13 cellular contexts compared by ENCODE assay signal in genomic region chr6:89793586-89793985, GRCh38. TPM values are rescaled to one million over a fixed set of nuclear protein-coding genes. Genes with fewer than 3 reads are reported as not detected.
DNase-seq lines count a peak whose midpoint lies in the region; ATAC-seq and TF ChIP-seq lines count a peak whose summit lies in the region.
"Had no signal": no experiment of that assay in that cellular context is flagged by ENCODE, and none has a peak within 500 bp of the region (broad histone marks: within the 10 kb centered on the region; RNA-seq: fewer than 3 reads in every experiment).

No MANE protein-coding gene starts in this region.

- H4K20me1 ChIP-seq in GM23338 (replicated peaks; ENCODE audit: insufficient read depth): peaks cover 45% of the 10 kb centered on the region

- no peak for DNase-seq in CD8-positive, alpha-beta T cell
- DNase-seq in GM23338 (ENCODE audit: low spot score) (no peak), iris pigment epithelial cell (ENCODE audit: low read depth) (peak; percentile 6), AG08395 (ENCODE audit: low spot score) (no peak), trophoblast cell (no peak)
- no peak for DNase-seq in stimulated activated CD4-positive, alpha-beta T cell treated with anti-CD3 and anti-CD28 coated beads, Interleukin-4, amount 100 ng/mL, for 24 hours
- DNase-seq: activated B cell treated with CpG ODN at 0.5 μM for 24 hours, cerebellar nuclear complex, NCI-H1436 had no signal

- no peak overlapping the region for H3K4me3 Mint-ChIP-seq in CD8-positive, alpha-beta T cell
- no peak overlapping the region for H3K4me3 Mint-ChIP-seq in GM23338
- H3K4me3 Mint-ChIP-seq in activated T-helper 17 cell treated with anti-CD3 and anti-CD28 coated beads, Interleukin-2, amount 50 U/mL, for 72 hours: peak overlapping the region; percentile 68
- H3K4me3 Mint-ChIP-seq: neural crest cell had no signal

- POLR2A ChIA-PET in CD8-positive, alpha-beta T cell (lab: Charles Lee): interaction anchor here (1.6 kb wide), 1 partner anchor 9 kb away, joined by 4 read pairs; no protein-coding TSS in a partner anchor

- no peak overlapping the region for H3K9ac ChIP-seq in trophoblast cell (ENCODE audit: low read length)

- WGBS in trophoblast cell (ENCODE audit: extremely low coverage, insufficient coverage, insufficient read length): no CpG with 5 or more reads among the region's 3 CpGs

- H3K27me3 Mint-ChIP-seq in CD8-positive, alpha-beta T cell (ENCODE audit: low read depth): no peaks in the 10 kb centered on the region
- peaks cover 8% of the 10 kb centered on the region for H3K27me3 Mint-ChIP-seq in GM23338 (ENCODE audit: insufficient read depth, low read depth, poor library complexity)
- no peaks in the 10 kb centered on the region for H3K27me3 Mint-ChIP-seq in activated T-helper 17 cell treated with anti-CD3 and anti-CD28 coated beads, Interleukin-2, amount 50 U/mL, for 72 hours
- H3K27me3 Mint-ChIP-seq: activated B cell treated with CpG ODN at 0.5 μM for 24 hours had no signal

- H2BK12ac ChIP-seq in trophoblast cell (ENCODE audit: low read length): no peak overlapping the region

- no peak overlapping the region for H2AK5ac ChIP-seq in trophoblast cell (ENCODE audit: low read length)

- no peaks in the 10 kb centered on the region; the same call in 1 of the 2 replicates for H3F3A ChIP-seq in GM23338 (replicated peaks; ENCODE audit: low read depth)

- no peaks in the 10 kb centered on the region for H3K27me3 ChIP-seq in CD8-positive, alpha-beta T cell (ENCODE audit: insufficient read depth, low read length)
- H3K27me3 ChIP-seq in GM23338 (ENCODE audit: insufficient read depth) (no peaks in the 10 kb centered on the region), trophoblast cell (ENCODE audit: insufficient read depth, low read length) (no peaks in the 10 kb centered on the region)
- H3K27me3 ChIP-seq: suprapubic skin had no signal

- H3K14ac ChIP-seq in trophoblast cell (ENCODE audit: low read length): no peak overlapping the region

- H2BK120ac ChIP-seq in trophoblast cell (ENCODE audit: insufficient read depth, low read length, poor library complexity): no peak overlapping the region

- no peaks in the 10 kb centered on the region for H3K9me2 ChIP-seq in GM23338 (ENCODE audit: insufficient read depth)

- H3K27ac ChIP-seq in CD8-positive, alpha-beta T cell (ENCODE audit: low read depth, low read length): no peak overlapping the region
- H3K27ac ChIP-seq in GM23338 (ENCODE audit: low read depth): no peak overlapping the region; the same call in 1 of the 2 replicates
- no peak overlapping the region for H3K27ac ChIP-seq in trophoblast cell (ENCODE audit: low read depth, low read length)
- H3K27ac ChIP-seq: epithelial cell of prostate, suprapubic skin had no signal

- H3K18ac ChIP-seq in trophoblast cell (ENCODE audit: low read length): no peak overlapping the region

- H3K27ac Mint-ChIP-seq in CD8-positive, alpha-beta T cell: peak overlapping the region; percentile 78
- H3K27ac Mint-ChIP-seq in GM23338: peak overlapping the region; percentile 61; the same call in 1 of the 2 replicates
- H3K27ac Mint-ChIP-seq in activated T-helper 17 cell treated with anti-CD3 and anti-CD28 coated beads, Interleukin-2, amount 50 U/mL, for 72 hours: peak overlapping the region; percentile 81

- no peaks in the 10 kb centered on the region for H3K9me3 ChIP-seq in CD8-positive, alpha-beta T cell (ENCODE audit: low read length)
- H3K9me3 ChIP-seq in trophoblast cell (ENCODE audit: insufficient read depth, low read depth, low read length): no peaks in the 10 kb centered on the region
- H3K9me3 ChIP-seq: suprapubic skin had no signal

- peaks cover 11% of the 10 kb centered on the region for H3K36me3 ChIP-seq in CD8-positive, alpha-beta T cell (ENCODE audit: insufficient read depth, low read length)
- H3K36me3 ChIP-seq in GM23338 (ENCODE audit: insufficient read depth): peaks cover 65% of the 10 kb centered on the region
- peaks cover 8 to 15% of the 10 kb centered on the region in 2 experiments for H3K36me3 ChIP-seq in trophoblast cell (ENCODE audit: control insufficient read depth in 1 of 2, insufficient read depth in 2 of 2, low read length in 2 of 2)

- H3K9me3 Mint-ChIP-seq in CD8-positive, alpha-beta T cell: no peaks in the 10 kb centered on the region
- no peaks in the 10 kb centered on the region for H3K9me3 Mint-ChIP-seq in GM23338
- H3K9me3 Mint-ChIP-seq in activated T-helper 17 cell treated with anti-CD3 and anti-CD28 coated beads, Interleukin-2, amount 50 U/mL, for 72 hours: no peaks in the 10 kb centered on the region
- H3K9me3 Mint-ChIP-seq: activated B cell treated with CpG ODN at 0.5 μM for 24 hours, neural crest cell had no signal

- peaks cover 95% of the 10 kb centered on the region for H3K79me2 ChIP-seq in GM23338 (replicated peaks; ENCODE audit: insufficient read depth)
- no peaks in the 10 kb centered on the region for H3K79me2 ChIP-seq in trophoblast cell (ENCODE audit: control insufficient read depth, insufficient read depth, low read length, poor library complexity)

- intact Hi-C loops in CD8-positive, alpha-beta T cell (cut with DNase I, micrococcal nuclease): no loop called here

- H3K4me2 ChIP-seq in GM23338 (no peak overlapping the region), trophoblast cell (ENCODE audit: low read length) (no peak overlapping the region)

- H4K91ac ChIP-seq in trophoblast cell (ENCODE audit: low read depth, low read length): no peak overlapping the region

- peaks cover 65% of the 10 kb centered on the region for H3K36me3 Mint-ChIP-seq in CD8-positive, alpha-beta T cell
- H3K36me3 Mint-ChIP-seq in GM23338 (ENCODE audit: low read depth): peaks cover 82% of the 10 kb centered on the region
- H3K36me3 Mint-ChIP-seq in activated T-helper 17 cell treated with anti-CD3 and anti-CD28 coated beads, Interleukin-2, amount 50 U/mL, for 72 hours (ENCODE audit: low read depth): peaks cover 89% of the 10 kb centered on the region

- peaks cover 27% of the 10 kb centered on the region for H3K4me1 ChIP-seq in CD8-positive, alpha-beta T cell (ENCODE audit: insufficient read depth, low read length)
- H3K4me1 ChIP-seq in GM23338 (ENCODE audit: insufficient read depth): peaks cover under 1% of the 10 kb centered on the region; the same call in 1 of the 2 replicates
- no peaks in the 10 kb centered on the region for H3K4me1 ChIP-seq in trophoblast cell (ENCODE audit: control insufficient read depth in 1 of 2, insufficient read depth in 2 of 2, low read length in 2 of 2)
- H3K4me1 ChIP-seq: suprapubic skin had no signal

- H3K4ac ChIP-seq in trophoblast cell (ENCODE audit: low read depth, low read length): no peak overlapping the region

- H3K4me3 ChIP-seq in CD8-positive, alpha-beta T cell (ENCODE audit: low read depth, low read length): no peak overlapping the region
- no peak overlapping the region for H3K4me3 ChIP-seq in GM23338
- H3K4me3 ChIP-seq in trophoblast cell (ENCODE audit: low read depth, low read length): no peak overlapping the region
- H3K4me3 ChIP-seq: suprapubic skin had no signal

- H4K8ac ChIP-seq in trophoblast cell (ENCODE audit: low read depth, low read length): no peak overlapping the region

- H3K4me1 Mint-ChIP-seq in CD8-positive, alpha-beta T cell (ENCODE audit: low read depth): peaks cover 27% of the 10 kb centered on the region
- H3K4me1 Mint-ChIP-seq in GM23338: peaks cover 19% of the 10 kb centered on the region
- H3K4me1 Mint-ChIP-seq in activated T-helper 17 cell treated with anti-CD3 and anti-CD28 coated beads, Interleukin-2, amount 50 U/mL, for 72 hours: peaks cover 22% of the 10 kb centered on the region
- H3K4me1 Mint-ChIP-seq: neural crest cell had no signal

- no peak overlapping the region for H3K23ac ChIP-seq in trophoblast cell (ENCODE audit: low read length)

- H2AFZ ChIP-seq in GM23338 (no peak overlapping the region), trophoblast cell (ENCODE audit: insufficient read depth, low read length, poor library complexity) (no peak overlapping the region)

- no peak for TF ChIP-seq CTCF in CD8-positive, alpha-beta T cell (IDR thresholded peaks at IDR 0.05)
- TF ChIP-seq CTCF in GM23338 (conservative IDR thresholded peaks at IDR 0.05; ENCODE audit: low read depth in 2 of 2): no peak

- no peak overlapping the region for H2BK5ac ChIP-seq in trophoblast cell (ENCODE audit: low read depth, low read length, poor library complexity)

- CTCF ChIA-PET in CD8-positive, alpha-beta T cell (lab: Charles Lee): interaction anchor here (0.9 to 1.7 kb wide), 3 partner anchors 15 to 361 kb away, joined by 3 to 5 read pairs (median 4); no protein-coding TSS in a partner anchor

- ATAC-seq in CD8-positive, alpha-beta T cell: no peak
- ATAC-seq in GM23338: peak; percentile 58
- no peak for ATAC-seq in activated T-helper 17 cell treated with anti-CD3 and anti-CD28 coated beads, Interleukin-2, amount 50 U/mL, for 72 hours (replicated peaks)

- no peaks in the 10 kb centered on the region for H3K79me1 ChIP-seq in trophoblast cell (ENCODE audit: low read length)

- no peak overlapping the region for H4K12ac ChIP-seq in trophoblast cell (ENCODE audit: low read depth, low read length)

TF ChIP-seq in GM23338, 12 proteins besides CTCF, POLR2A, EP300 and RAD21 (continues in another document):
- TF ChIP-seq NANOG (IDR thresholded peaks at IDR 0.05; ENCODE audit: borderline replicate concordance) (no peak), ZNF114 (CRISPR knock-in tag; IDR thresholded peaks at IDR 0.05) (no peak), POLR2AphosphoS5 (IDR thresholded peaks at IDR 0.05; ENCODE audit: low read depth) (no peak)

RNA-seq across cellular contexts. Expression of gene MDN1, which starts 26.0 kb away (rescaled TPM):
- total RNA-seq in CD8-positive, alpha-beta T cell: 10 to 100 TPM; 39.5 to 43.2 TPM
- 199 and 217 TPM in 2 replicates for total RNA-seq in GM23338 (2014; rRNA removed; shearing (Covaris generic))
- polyA plus RNA-seq in GM23338 (2016; fragmentation: Nextera tagmentation; extraction: Ambion mirVana): 165 and 187 TPM in 2 replicates
- total RNA-seq in activated T-helper 17 cell treated with anti-CD3 and anti-CD28 coated beads, Interleukin-2, amount 50 U/mL, for 72 hours: 10 to 100 TPM; 54.0 to 66.6 TPM
- 8.5 and 9.0 TPM in 2 replicates for polyA plus RNA-seq in trophoblast cell (2013)

RNA-seq across cellular contexts. Expression of gene CASP8AP2, which starts 36.1 kb away (rescaled TPM):
- total RNA-seq in CD8-positive, alpha-beta T cell: 10 to 100 TPM; 13.1 to 14.8 TPM
- total RNA-seq in GM23338 (2014; rRNA removed; shearing (Covaris generic)): 22.8 and 31.3 TPM in 2 replicates
- polyA plus RNA-seq in GM23338 (2016; fragmentation: Nextera tagmentation; extraction: Ambion mirVana): 51.7 and 75.5 TPM in 2 replicates
- 10 to 100 TPM; 20.4 to 25.6 TPM for total RNA-seq in activated T-helper 17 cell treated with anti-CD3 and anti-CD28 coated beads, Interleukin-2, amount 50 U/mL, for 72 hours
- polyA plus RNA-seq in trophoblast cell (2013): 9.8 and 10.6 TPM in 2 replicates
